Comparison of ENCODE assay signal across 13 cellular contexts in the genomic region with DNA sequence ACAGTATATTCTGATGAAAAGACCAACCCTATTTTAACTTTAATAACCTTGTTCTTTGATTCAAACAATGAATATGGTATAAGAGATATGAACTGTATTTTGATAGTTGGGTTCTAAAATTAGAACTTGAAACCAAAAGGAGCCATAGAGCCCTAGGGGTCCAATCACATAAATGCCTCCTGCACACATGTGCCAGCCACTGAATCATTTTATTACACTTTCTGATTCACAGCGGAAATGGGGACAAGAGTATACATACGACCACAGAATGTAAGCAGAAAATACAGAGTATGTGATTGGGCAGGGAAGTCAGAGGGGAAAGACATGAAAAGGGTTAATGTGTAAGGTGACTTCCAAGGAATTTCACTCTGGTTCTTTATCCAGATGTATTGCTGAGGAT.
"Had no signal": no experiment of that assay in that cellular context is flagged by ENCODE, and none has a peak within 500 bp of the region (broad histone marks: within the 10 kb centered on the region; RNA-seq: fewer than 3 reads in every experiment).

No MANE protein-coding gene starts in this region.

- ATAC-seq: esophagus mucosa, left ventricle myocardium superior, right cardiac atrium had no signal

- H3K4me1 ChIP-seq: ascending aorta, prostate gland, suprapubic skin, vagina had no signal

- DNase-seq: activated CD4-positive, alpha-beta T cell treated with anti-CD3 and anti-CD28 coated beads, Interleukin-2, amount 50 U/mL, for 4 hours; activated gamma-delta T cell; cortex of kidney; effector CD4-positive, alpha-beta T cell; left ventricle myocardium superior; naive B cell; right cardiac atrium; trophoblast cell had no signal

- H3K4me3 ChIP-seq: ascending aorta, prostate gland, suprapubic skin, vagina had no signal

- H3K27ac ChIP-seq: ascending aorta, prostate gland, suprapubic skin, vagina had no signal

- H3K9me3 ChIP-seq: ascending aorta, prostate gland, suprapubic skin, vagina had no signal

- H3K36me3 ChIP-seq: ascending aorta, prostate gland, suprapubic skin, vagina had no signal

- H3K27me3 ChIP-seq: ascending aorta, suprapubic skin, vagina had no signal
